ENCODE assay signal across 24 cellular contexts in genomic region chr16:88320947-88321634, GRCh38.
DNase-seq lines count a peak whose midpoint lies in the region; ATAC-seq and TF ChIP-seq lines count a peak whose summit lies in the region.
"Had no signal": no experiment of that assay in that cellular context is flagged by ENCODE, and none has a peak within 500 bp of the region (broad histone marks: within the 10 kb centered on the region; RNA-seq: fewer than 3 reads in every experiment).

No MANE protein-coding gene starts in this region.

- H3K36me3 ChIP-seq in heart right ventricle (no peaks in the 10 kb centered on the region), HCT116 (ENCODE audit: control insufficient read depth in 1 of 2, insufficient read depth in 2 of 2, low read length in 2 of 2) (no peaks in the 10 kb centered on the region)
- H3K36me3 ChIP-seq: brain microvascular endothelial cell, gastrocnemius medialis, left lung, suprapubic skin had no signal

- TF ChIP-seq RAD21 in HCT116 (IDR thresholded peaks at IDR 0.05; ENCODE audit: low read depth), result no peak

- H3K27me3 Mint-ChIP-seq in activated naive CD8-positive, alpha-beta T cell treated with anti-CD3 and anti-CD28 coated beads for 36 hours, result peaks cover 5% of the 10 kb centered on the region
- H3K27me3 Mint-ChIP-seq: activated naive CD8-positive, alpha-beta T cell treated with anti-CD3 and anti-CD28 coated beads, Interleukin-2, amount 10 ng/mL, durations not matched to agents 7 days and 5 days had no signal

- DNase-seq in Right ventricle myocardium inferior (ENCODE audit: missing footprints) (peak; percentile 28), heart right ventricle (no peak), HCT116 (ENCODE audit: low read depth, low spot score) (peak; percentile 42), NCI-H1105 (lab: John Stamatoyannopoulos, UW) (no peak), NOMO-1 treated with dmso at 0.1 percent for 144 hours (lab: John Stamatoyannopoulos, UW; ENCODE audit: unreplicated experiment) (no peak)
- DNase-seq in activated naive CD8-positive, alpha-beta T cell treated with anti-CD3 and anti-CD28 coated beads for 36 hours, result peak; percentile 14
- peak; percentile 36 for DNase-seq in stimulated activated CD8-positive, alpha-beta memory T cell treated with anti-CD3 and anti-CD28 coated beads, Interleukin-4, amount 100 ng/mL, for 48 hours
- DNase-seq: activated CD8-positive, alpha-beta memory T cell treated with anti-CD3 and anti-CD28 coated beads, Interleukin-2, amount 50 U/mL, for 4 hours; activated naive CD8-positive, alpha-beta T cell treated with anti-CD3 and anti-CD28 coated beads, Interleukin-2, amount 10 ng/mL, durations not matched to agents 7 days and 5 days; AML-193; brain microvascular endothelial cell; cortex of kidney; gastrocnemius medialis; NCI-H1417 treated with DMSO at 0.1 percent for 48 hours; NCI-H345; occipital lobe; SHP77; T-helper 17 cell had no signal

- CTCF ChIA-PET in HCT116 (lab: Charles Lee), result no interaction called here

- no peaks in the 10 kb centered on the region for H3K9me3 Mint-ChIP-seq in activated naive CD8-positive, alpha-beta T cell treated with anti-CD3 and anti-CD28 coated beads for 36 hours
- H3K9me3 Mint-ChIP-seq: activated naive CD8-positive, alpha-beta T cell treated with anti-CD3 and anti-CD28 coated beads, Interleukin-2, amount 10 ng/mL, durations not matched to agents 7 days and 5 days had no signal

- H2AFZ ChIP-seq in HCT116 (ENCODE audit: low read depth, low read length, poor library complexity, severe bottlenecking), result no peak overlapping the region

- TF ChIP-seq CTCF in heart right ventricle (IDR thresholded peaks at IDR 0.05), result no peak
- TF ChIP-seq CTCF in HCT116 (IDR thresholded peaks at IDR 0.05 in 2 of 3, conservative IDR thresholded peaks at IDR 0.05 in 1 of 3; ENCODE audit: borderline replicate concordance in 1 of 3, insufficient read depth in 1 of 3, low read depth in 2 of 3, low read length in 2 of 3), result no peak

- H4K20me1 ChIP-seq in HCT116 (ENCODE audit: insufficient read depth), result no peaks in the 10 kb centered on the region

- H3K9me2 ChIP-seq in HCT116 (ENCODE audit: insufficient read depth), result no peaks in the 10 kb centered on the region

- ATAC-seq in Right ventricle myocardium inferior (no peak), heart right ventricle (no peak), HCT116 (peak; percentile 52)
- ATAC-seq: gastrocnemius medialis, left lung, right cardiac atrium, T-helper 17 cell, WTC11 had no signal

- H3K4me3 ChIP-seq in heart right ventricle (no peak overlapping the region), HCT116 (replicated peaks in 1 of 2; ENCODE audit: low read depth in 1 of 2, low read length in 2 of 2) (no peak overlapping the region)
- H3K4me3 ChIP-seq: gastrocnemius medialis, left lung, suprapubic skin had no signal

- no peak overlapping the region for H3K9ac ChIP-seq in HCT116 (ENCODE audit: low read length)
- H3K9ac ChIP-seq: KMS-11 had no signal

- BruUV-seq in HCT116 (replicated peaks; lab: Mats Ljungman, UMichigan), result no TSS peak

- POLR2A ChIA-PET in HCT116 (lab: Charles Lee), result no interaction called here

- H3K9me3 ChIP-seq in heart right ventricle, result no peaks in the 10 kb centered on the region
- H3K9me3 ChIP-seq in HCT116 (ENCODE audit: control insufficient read depth in 1 of 2, insufficient read depth in 1 of 2, low read depth in 1 of 2, low read length in 2 of 2), result peaks cover 0 to 15% of the 10 kb centered on the region in 2 experiments; a peak in 1 of 4 replicates
- H3K9me3 ChIP-seq: gastrocnemius medialis, left lung, suprapubic skin had no signal

- H3K27ac Mint-ChIP-seq in activated naive CD8-positive, alpha-beta T cell treated with anti-CD3 and anti-CD28 coated beads for 36 hours, result no peak overlapping the region
- H3K27ac Mint-ChIP-seq: activated naive CD8-positive, alpha-beta T cell treated with anti-CD3 and anti-CD28 coated beads, Interleukin-2, amount 10 ng/mL, durations not matched to agents 7 days and 5 days; T-helper 17 cell; WTC11 had no signal

- H3K4me1 Mint-ChIP-seq in activated naive CD8-positive, alpha-beta T cell treated with anti-CD3 and anti-CD28 coated beads for 36 hours, result no peaks in the 10 kb centered on the region
- H3K4me1 Mint-ChIP-seq: activated naive CD8-positive, alpha-beta T cell treated with anti-CD3 and anti-CD28 coated beads, Interleukin-2, amount 10 ng/mL, durations not matched to agents 7 days and 5 days; T-helper 17 cell; WTC11 had no signal

- H3K36me3 Mint-ChIP-seq in activated naive CD8-positive, alpha-beta T cell treated with anti-CD3 and anti-CD28 coated beads for 36 hours, result no peaks in the 10 kb centered on the region
- H3K36me3 Mint-ChIP-seq: activated naive CD8-positive, alpha-beta T cell treated with anti-CD3 and anti-CD28 coated beads, Interleukin-2, amount 10 ng/mL, durations not matched to agents 7 days and 5 days had no signal

- no peak overlapping the region for H3K27ac ChIP-seq in heart right ventricle
- H3K27ac ChIP-seq in HCT116 (ENCODE audit: low read depth, low read length), result no peak overlapping the region
- H3K27ac ChIP-seq: brain microvascular endothelial cell, epithelial cell of prostate, gastrocnemius medialis, KMS-11, left lung, suprapubic skin had no signal

- peaks cover 0 to 11% (median 0%) of the 10 kb centered on the region in 7 donors for H3K27me3 ChIP-seq in heart right ventricle
- H3K27me3 ChIP-seq in HCT116 (ENCODE audit: insufficient read depth, low read length), result no peaks in the 10 kb centered on the region
- H3K27me3 ChIP-seq: brain microvascular endothelial cell had no signal

- intact Hi-C loops in Right ventricle myocardium inferior (cut with DNase I), result no loop called here
- intact Hi-C loops in heart right ventricle (cut with DNase I), result no loop called here
- intact Hi-C loops in HCT116 (cut with micrococcal nuclease), result no loop called here

- H3K4me1 ChIP-seq in heart right ventricle, result peaks cover 0 to 19% (median 9%) of the 10 kb centered on the region in 9 donors
- peaks cover 3 to 13% of the 10 kb centered on the region in 2 experiments for H3K4me1 ChIP-seq in HCT116 (ENCODE audit: control insufficient read depth in 1 of 2, insufficient read depth in 2 of 2, low read length in 2 of 2)
- H3K4me1 ChIP-seq: gastrocnemius medialis, left lung had no signal

- no peaks in the 10 kb centered on the region for H3K79me2 ChIP-seq in HCT116 (ENCODE audit: insufficient read depth, low read length)

- WGBS in heart right ventricle, 2 donors, result 94% methylated on average over 16 of the region's 16 CpGs

- no peak overlapping the region for H3K4me3 Mint-ChIP-seq in activated naive CD8-positive, alpha-beta T cell treated with anti-CD3 and anti-CD28 coated beads for 36 hours
- H3K4me3 Mint-ChIP-seq: activated naive CD8-positive, alpha-beta T cell treated with anti-CD3 and anti-CD28 coated beads, Interleukin-2, amount 10 ng/mL, durations not matched to agents 7 days and 5 days; T-helper 17 cell; WTC11 had no signal

- TF ChIP-seq POLR2A in HCT116 (IDR thresholded peaks at IDR 0.05; ENCODE audit: borderline replicate concordance, extremely low read depth, insufficient read depth, insufficient read length), result no peak

- no peak overlapping the region for H3K4me2 ChIP-seq in HCT116 (ENCODE audit: low read length)
- H3K4me2 ChIP-seq: KMS-11 had no signal

- RAD21 ChIA-PET in HCT116 (lab: Charles Lee; ENCODE audit: low non-redundant PET in 1 of 2, low total read pairs in 2 of 2, uncharacterized antibody in 2 of 2, unreplicated experiment in 2 of 2), result no interaction called here

TF ChIP-seq in HCT116, 20 proteins besides CTCF, POLR2A, EP300 and RAD21:
- no peak for TF ChIP-seq ATF3 (IDR thresholded peaks at IDR 0.05)
- no peak for TF ChIP-seq ZFX (IDR thresholded peaks at IDR 0.05)
- no peak for TF ChIP-seq MAX (IDR thresholded peaks at IDR 0.05)
- no peak for TF ChIP-seq YY1 (IDR thresholded peaks at IDR 0.05; ENCODE audit: extremely low read depth, insufficient replicate concordance, low read depth, low read length)
- TF ChIP-seq REST (IDR thresholded peaks at IDR 0.05; ENCODE audit: low read depth), result no peak
- no peak for TF ChIP-seq EGR1 (IDR thresholded peaks at IDR 0.05; ENCODE audit: low read depth)
- TF ChIP-seq JUND (IDR thresholded peaks at IDR 0.05), result no peak
- no peak for TF ChIP-seq ZNF274 (IDR thresholded peaks at IDR 0.05; ENCODE audit: low read depth, low read length)
- no peak for TF ChIP-seq CEBPB (IDR thresholded peaks at IDR 0.05; ENCODE audit: low read depth)
- TF ChIP-seq SIN3A (IDR thresholded peaks at IDR 0.05; ENCODE audit: low read depth), result no peak
- TF ChIP-seq EZH2 (IDR thresholded peaks at IDR 0.05), result no peak

Comparison
In these comparisons a context has a peak if more than half of its experiments do, and no peak if none do; other contexts are left out.
1. DNase-seq: peak in Right ventricle myocardium inferior (single experiment), HCT116 (single experiment), activated naive CD8-positive, alpha-beta T cell treated with anti-CD3 and anti-CD28 coated beads for 36 hours (single experiment) and stimulated activated CD8-positive, alpha-beta memory T cell treated with anti-CD3 and anti-CD28 coated beads, Interleukin-4, amount 100 ng/mL, for 48 hours (single experiment); none in heart right ventricle (0 of 2), NCI-H1105 (single experiment) and NOMO-1 treated with dmso at 0.1 percent for 144 hours (single experiment).